Comparison of ENCODE assay signal across 9 cellular contexts in genomic region chr1:96966536-96967138, GRCh38.
DNase-seq lines count a peak whose midpoint lies in the region; ATAC-seq lines count a peak whose summit lies in the region.
"Had no signal": no experiment of that assay in that cellular context is flagged by ENCODE, and none has a peak within 500 bp of the region (broad histone marks: within the 10 kb centered on the region; RNA-seq: fewer than 3 reads in every experiment).

No MANE protein-coding gene starts in this region.

- H3K36me3 Mint-ChIP-seq in T-helper 17 cell (ENCODE audit: low read depth), result no peaks in the 10 kb centered on the region

- DNase-seq in NCI-H1436 (lab: John Stamatoyannopoulos, UW) (peak; percentile 49), NCI-H1436 treated with DMSO at 0.1 percent for 48 hours (lab: John Stamatoyannopoulos, UW) (no peak), NCI-H1092 treated with DMSO at 0.1 percent for 48 hours (lab: John Stamatoyannopoulos, UW) (peak; percentile 79), T-helper 17 cell (peak; percentile 40 to 60 (median 45)), anterior cingulate cortex (lab: John Stamatoyannopoulos, UW) (peak in 56 of 58 donors; percentile 2 to 86 (median 57)), hepatic stellate cell (ENCODE audit: low spot score) (peak; percentile 27), skeletal muscle cell (ENCODE audit: low read depth) (peak; percentile 30)

- H3K27ac Mint-ChIP-seq in T-helper 17 cell, result no peak overlapping the region

- peaks cover 56% of the 10 kb centered on the region for H3K27me3 Mint-ChIP-seq in T-helper 17 cell

- peaks cover 2% of the 10 kb centered on the region for H3K4me1 Mint-ChIP-seq in T-helper 17 cell

- H3K4me3 ChIP-seq in skeletal muscle cell (ENCODE audit: low read depth, low read length), result no peak overlapping the region
- H3K4me3 ChIP-seq: BLaER1 had no signal

- ATAC-seq in HG02610 (IDR thresholded peaks at IDR 0.05; ENCODE audit: unreplicated experiment) (peak; percentile 76), T-helper 17 cell (peak; percentile 82)

- no peak overlapping the region for H3K4me3 Mint-ChIP-seq in T-helper 17 cell

- no peaks in the 10 kb centered on the region for H3K9me3 ChIP-seq in T-helper 17 cell (ENCODE audit: control insufficient read depth, low read length, poor library complexity, severe bottlenecking)
